ENCODE assay signal across 39 cellular contexts in the genomic region with DNA sequence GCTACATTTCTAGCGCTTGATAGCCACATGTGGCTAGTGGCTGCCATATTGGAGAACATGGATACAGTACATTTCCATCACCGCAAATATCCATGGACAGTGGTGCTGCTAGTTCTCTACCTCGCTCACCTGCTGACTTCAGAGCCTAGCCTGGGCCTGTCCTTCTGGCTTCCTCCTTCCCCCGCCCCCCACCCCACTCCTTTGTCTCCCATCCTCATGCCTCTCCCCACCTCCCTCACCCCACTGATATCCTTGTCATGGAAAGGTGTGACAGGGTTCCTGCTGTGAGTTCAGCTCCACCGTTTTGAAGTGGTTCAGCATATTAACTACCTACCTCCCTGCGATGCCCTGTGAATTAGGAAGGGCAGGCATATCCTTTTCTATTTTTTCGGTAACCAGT. TPM values are rescaled to one million over a fixed set of nuclear protein-coding genes. Genes with fewer than 3 reads are reported as not detected.
"Had no signal": no experiment of that assay in that cellular context is flagged by ENCODE, and none has a peak within 500 bp of the region (broad histone marks: within the 10 kb centered on the region; RNA-seq: fewer than 3 reads in every experiment).

No MANE protein-coding gene starts in this region.

- H3K9me3 ChIP-seq: adrenal gland, ascending aorta had no signal

- H3K36me3 Mint-ChIP-seq: activated CD8-positive, alpha-beta memory T cell treated with anti-CD3 and anti-CD28 coated beads, Interleukin-2, amount 10 ng/mL, durations not matched to agents 7 days and 5 days; activated naive CD4-positive, alpha-beta T cell treated with anti-CD3 and anti-CD28 coated beads, Interleukin-2, amount 50 U/mL, for 72 hours; activated naive CD8-positive, alpha-beta T cell treated with anti-CD3 and anti-CD28 coated beads for 36 hours; brain had no signal

- FAIRE-seq: bronchial epithelial cell, TTC549 had no signal

- H3K36me3 ChIP-seq: adrenal gland, ascending aorta, cardiac muscle cell had no signal

- H3K27ac ChIP-seq: adrenal gland, ascending aorta, cardiac muscle cell, VCaP had no signal

- H3K4me3 Mint-ChIP-seq: activated CD4-positive, alpha-beta memory T cell treated with anti-CD3 and anti-CD28 coated beads, Interleukin-2, amount 10 ng/mL, durations not matched to agents 7 days and 5 days; activated CD4-positive, alpha-beta T cell treated with anti-CD3 and anti-CD28 coated beads for 36 hours; activated CD4-positive, alpha-beta T cell treated with anti-CD3 and anti-CD28 coated beads, Interleukin-2, amount 10 ng/mL, durations not matched to agents 7 days and 5 days; activated CD8-positive, alpha-beta memory T cell treated with anti-CD3 and anti-CD28 coated beads, Interleukin-2, amount 10 ng/mL, durations not matched to agents 7 days and 5 days; activated CD8-positive, alpha-beta T cell treated with anti-CD3 and anti-CD28 coated beads, Interleukin-2, amount 10 ng/mL, durations not matched to agents 7 days and 5 days; activated naive CD4-positive, alpha-beta T cell treated with anti-CD3 and anti-CD28 coated beads for 36 hours; activated naive CD8-positive, alpha-beta T cell treated with anti-CD3 and anti-CD28 coated beads for 36 hours; activated T-cell treated with anti-CD3 and anti-CD28 coated beads, Interleukin-2, amount 50 U/mL, for 24 hours; brain; central memory CD8-positive, alpha-beta T cell; T-helper 1 cell treated with Interleukin-12 subunit alpha and Interleukin-12 subunit beta and Interleukin-4 antibody, amounts not matched to agents 30 μg/mL and 1 μg/mL, for 36 hours; T-helper 2 cell treated with Interferon-gamma antibody and Interleukin-4, amounts not matched to agents 5 μg/mL and 100 μg/mL, for 36 hours had no signal

- H3K27me3 ChIP-seq: ascending aorta had no signal

- H3K9me3 Mint-ChIP-seq: activated CD4-positive, alpha-beta memory T cell treated with anti-CD3 and anti-CD28 coated beads, Interleukin-2, amount 10 ng/mL, durations not matched to agents 7 days and 5 days; activated CD4-positive, alpha-beta T cell treated with anti-CD3 and anti-CD28 coated beads, Interleukin-2, amount 10 ng/mL, durations not matched to agents 7 days and 5 days; activated naive CD4-positive, alpha-beta T cell treated with anti-CD3 and anti-CD28 coated beads for 36 hours; activated naive CD4-positive, alpha-beta T cell treated with anti-CD3 and anti-CD28 coated beads, Interleukin-2, amount 50 U/mL, for 72 hours; activated naive CD8-positive, alpha-beta T cell treated with anti-CD3 and anti-CD28 coated beads for 36 hours; activated T-cell treated with anti-CD3 and anti-CD28 coated beads, Interleukin-2, amount 50 U/mL, for 24 hours; brain; central memory CD8-positive, alpha-beta T cell; T-helper 1 cell treated with Interleukin-12 subunit alpha and Interleukin-12 subunit beta and Interleukin-4 antibody, amounts not matched to agents 30 μg/mL and 1 μg/mL, for 36 hours; T-helper 2 cell treated with Interferon-gamma antibody and Interleukin-4, amounts not matched to agents 5 μg/mL and 100 μg/mL, for 36 hours had no signal

- H3K4me1 ChIP-seq: adrenal gland, ascending aorta had no signal

- H3K4me3 ChIP-seq: adrenal gland, ascending aorta, cardiac muscle cell had no signal

- H3K27ac Mint-ChIP-seq: activated CD4-positive, alpha-beta memory T cell treated with anti-CD3 and anti-CD28 coated beads, Interleukin-2, amount 10 ng/mL, durations not matched to agents 7 days and 5 days; activated CD4-positive, alpha-beta T cell treated with anti-CD3 and anti-CD28 coated beads for 36 hours; activated CD4-positive, alpha-beta T cell treated with anti-CD3 and anti-CD28 coated beads, Interleukin-2, amount 10 ng/mL, durations not matched to agents 7 days and 5 days; activated CD8-positive, alpha-beta memory T cell treated with anti-CD3 and anti-CD28 coated beads, Interleukin-2, amount 10 ng/mL, durations not matched to agents 7 days and 5 days; activated CD8-positive, alpha-beta T cell treated with anti-CD3 and anti-CD28 coated beads, Interleukin-2, amount 10 ng/mL, durations not matched to agents 7 days and 5 days; activated naive CD4-positive, alpha-beta T cell treated with anti-CD3 and anti-CD28 coated beads for 36 hours; activated naive CD4-positive, alpha-beta T cell treated with anti-CD3 and anti-CD28 coated beads, Interleukin-2, amount 50 U/mL, for 72 hours; activated naive CD8-positive, alpha-beta T cell treated with anti-CD3 and anti-CD28 coated beads for 36 hours; activated T-cell treated with anti-CD3 and anti-CD28 coated beads, Interleukin-2, amount 50 U/mL, for 24 hours; brain; T-helper 1 cell treated with Interleukin-12 subunit alpha and Interleukin-12 subunit beta and Interleukin-4 antibody, amounts not matched to agents 30 μg/mL and 1 μg/mL, for 36 hours; T-helper 2 cell treated with Interferon-gamma antibody and Interleukin-4, amounts not matched to agents 5 μg/mL and 100 μg/mL, for 36 hours had no signal

- ATAC-seq: activated CD4-positive, alpha-beta T cell treated with anti-CD3 and anti-CD28 coated beads for 36 hours; activated CD4-positive, CD25-positive, alpha-beta regulatory T cell treated with anti-CD3 and anti-CD28 coated beads, Interleukin-2, amount 50 U/mL, for 24 hours; activated CD8-positive, alpha-beta memory T cell treated with anti-CD3 and anti-CD28 coated beads, Interleukin-2, amount 10 ng/mL, durations not matched to agents 7 days and 5 days; activated CD8-positive, alpha-beta T cell treated with anti-CD3 and anti-CD28 coated beads, Interleukin-2, amount 10 ng/mL, durations not matched to agents 7 days and 5 days; activated naive CD4-positive, alpha-beta T cell treated with anti-CD3 and anti-CD28 coated beads, Interleukin-2, amount 50 U/mL, for 72 hours had no signal

- DNase-seq: activated CD4-positive, alpha-beta memory T cell treated with anti-CD3 and anti-CD28 coated beads, Interleukin-2, amount 10 ng/mL, durations not matched to agents 7 days and 5 days; activated CD4-positive, alpha-beta T cell treated with anti-CD3 and anti-CD28 coated beads for 1 hour; activated CD4-positive, alpha-beta T cell treated with anti-CD3 and anti-CD28 coated beads for 36 hours; activated CD4-positive, alpha-beta T cell treated with anti-CD3 and anti-CD28 coated beads for 48 hours; activated CD4-positive, alpha-beta T cell treated with anti-CD3 and anti-CD28 coated beads, Interleukin-2, amount 10 ng/mL, durations not matched to agents 7 days and 5 days; activated CD4-positive, alpha-beta T cell treated with anti-CD3 and anti-CD28 coated beads, Interleukin-2, amount 50 U/mL, for 48 hours; activated CD4-positive, CD25-positive, alpha-beta regulatory T cell; activated CD8-positive, alpha-beta memory T cell treated with anti-CD3 and anti-CD28 coated beads for 24 hours; activated CD8-positive, alpha-beta memory T cell treated with anti-CD3 and anti-CD28 coated beads, Interleukin-2, amount 50 U/mL, for 48 hours; activated CD8-positive, alpha-beta T cell treated with anti-CD3 and anti-CD28 coated beads, Interleukin-2, amount 10 ng/mL, durations not matched to agents 7 days and 5 days; activated effector memory CD4-positive, alpha-beta T cell treated with anti-CD3 and anti-CD28 coated beads, Interleukin-2, amount 50 U/mL, for 16 hours; activated gamma-delta T cell treated with Interleukin-2 at 50 U/mL for 16 hours; activated naive CD4-positive, alpha-beta T cell; activated naive CD4-positive, alpha-beta T cell treated with anti-CD3 and anti-CD28 coated beads for 36 hours; activated naive CD4-positive, alpha-beta T cell treated with anti-CD3 and anti-CD28 coated beads, Interleukin-2, amount 50 U/mL, for 16 hours; activated naive CD8-positive, alpha-beta T cell treated with anti-CD3 and anti-CD28 coated beads for 36 hours; activated T-cell treated with anti-CD3 and anti-CD28 coated beads, Interleukin-2, amount 50 U/mL, for 24 hours; activated T-cell treated with anti-CD3 and anti-CD28 coated beads, Interleukin-2, amount 50 U/mL, for 48 hours; adrenal gland; amniotic stem cell; anterior cingulate cortex; caudate nucleus; cerebellar nuclear complex; T-helper 1 cell; T-helper 2 cell; T-helper 9 cell had no signal

RNA-seq across cellular contexts. Expression of gene NKX2-2, which starts 14.2 kb away (rescaled TPM):
- total RNA-seq: activated CD4-positive, alpha-beta memory T cell treated with anti-CD3 and anti-CD28 coated beads, Interleukin-2, amount 10 ng/mL, durations not matched to agents 7 days and 5 days; activated CD4-positive, alpha-beta T cell treated with anti-CD3 and anti-CD28 coated beads for 36 hours; activated CD4-positive, alpha-beta T cell treated with anti-CD3 and anti-CD28 coated beads, Interleukin-2, amount 10 ng/mL, durations not matched to agents 7 days and 5 days; activated CD8-positive, alpha-beta memory T cell treated with anti-CD3 and anti-CD28 coated beads, Interleukin-2, amount 10 ng/mL, durations not matched to agents 7 days and 5 days; activated CD8-positive, alpha-beta T cell treated with anti-CD3 and anti-CD28 coated beads, Interleukin-2, amount 10 ng/mL, durations not matched to agents 7 days and 5 days; activated naive CD4-positive, alpha-beta T cell treated with anti-CD3 and anti-CD28 coated beads for 36 hours; activated naive CD4-positive, alpha-beta T cell treated with anti-CD3 and anti-CD28 coated beads, Interleukin-2, amount 50 U/mL, for 72 hours; activated naive CD8-positive, alpha-beta T cell treated with anti-CD3 and anti-CD28 coated beads for 36 hours; adrenal gland; ascending aorta; bronchial epithelial cell; cardiac muscle cell; chondrocyte had no signal
- polyA plus RNA-seq: adrenal gland, cardiac muscle cell had no signal
